In genomic region chr12:40104461-40105264, GRCh38 we compare ENCODE assay signal across 8 cellular contexts. TPM values are rescaled to one million over a fixed set of nuclear protein-coding genes. Genes with fewer than 3 reads are reported as not detected.
DNase-seq lines count a peak whose midpoint lies in the region; ATAC-seq and TF ChIP-seq lines count a peak whose summit lies in the region.

No MANE protein-coding gene starts in this region.

- H3K4me3 ChIP-seq in OCI-LY7 (ENCODE audit: low read depth, low read length, poor library complexity, severe bottlenecking) (peak overlapping the region; percentile 96), neural cell (ENCODE audit: low read length) (peak overlapping the region; percentile 92)

- intact Hi-C loops in OCI-LY7 (cut with micrococcal nuclease; ENCODE audit: unreplicated experiment) = loop anchor here (2.0 to 5.0 kb wide), 2 partner anchors 56 to 487 kb away; partner anchors contain the start of gene ABCD2

- no peaks in the 10 kb centered on the region for H3K9me3 Mint-ChIP-seq in effector memory CD8-positive, alpha-beta T cell

- TF ChIP-seq CTCF in OCI-LY7 (conservative IDR thresholded peaks at IDR 0.05; ENCODE audit: low read length) = no peak
- no peak for TF ChIP-seq CTCF in neural cell (IDR thresholded peaks at IDR 0.05; ENCODE audit: poor library complexity, severe bottlenecking)

- CTCF ChIA-PET in OCI-LY7 (lab: Charles Lee; ENCODE audit: unreplicated experiment) = interaction anchor here (0.6 to 1.7 kb wide), 3 partner anchors 23 to 341 kb away, joined by 3 to 4 read pairs (median 3); no protein-coding TSS in a partner anchor

- ATAC-seq in effector memory CD8-positive, alpha-beta T cell (replicated peaks) = no peak
- ATAC-seq in HG02970 (IDR thresholded peaks at IDR 0.05; ENCODE audit: low FRiP score, unreplicated experiment) = no peak

- peak overlapping the region; percentile 89 for H3K4me2 ChIP-seq in OCI-LY7 (ENCODE audit: low read length)
- H3K4me2 ChIP-seq in neural cell (ENCODE audit: low read length) = peak overlapping the region; percentile 58

- peaks cover 26 to 37% of the 10 kb centered on the region in 2 donors for H3K4me1 Mint-ChIP-seq in effector memory CD8-positive, alpha-beta T cell (ENCODE audit: low read depth in 2 of 2)

- H3K36me3 ChIP-seq in OCI-LY7 (ENCODE audit: insufficient read depth, low read length) = no peaks in the 10 kb centered on the region
- no peaks in the 10 kb centered on the region for H3K36me3 ChIP-seq in neural cell (ENCODE audit: insufficient read depth, low read length)

- DNase-seq in NCI-H146 (lab: John Stamatoyannopoulos, UW) (peak; percentile 29), NCI-H146 treated with DMSO at 0.1 percent for 48 hours (lab: John Stamatoyannopoulos, UW; ENCODE audit: unreplicated experiment) (no peak), OCI-LY7 (ENCODE audit: low spot score) (peak; percentile 25), NCI-H2107 treated with DMSO at 0.1 percent for 48 hours (lab: John Stamatoyannopoulos, UW; ENCODE audit: unreplicated experiment) (no peak)
- DNase-seq in effector memory CD8-positive, alpha-beta T cell = no peak
- DNase-seq in effector CD8-positive, alpha-beta T cell (lab: John Stamatoyannopoulos, UW) = no peak

- H3K9ac ChIP-seq in neural cell (ENCODE audit: low read length) = peak overlapping the region; percentile 73

- H3K79me2 ChIP-seq in OCI-LY7 (ENCODE audit: insufficient read depth, low read depth, low read length) (peaks cover 8% of the 10 kb centered on the region; the same call in 1 of the 2 replicates), neural cell (replicated peaks; ENCODE audit: insufficient read depth, low read length) (no peaks in the 10 kb centered on the region)

- H3K27me3 Mint-ChIP-seq in effector memory CD8-positive, alpha-beta T cell = no peaks in the 10 kb centered on the region

- no peaks in the 10 kb centered on the region for H3F3A ChIP-seq in neural cell (ENCODE audit: insufficient read depth, low read length, poor library complexity, severe bottlenecking)

- POLR2A ChIA-PET in OCI-LY7 (lab: Charles Lee) = interaction anchor here (0.5 to 5.4 kb wide), 11 partner anchors 12 to 492 kb away, joined by 3 to 24 read pairs (median 4); no protein-coding TSS in a partner anchor

- no peaks in the 10 kb centered on the region for H3K9me3 ChIP-seq in OCI-LY7 (ENCODE audit: low read length)
- no peaks in the 10 kb centered on the region for H3K9me3 ChIP-seq in neural cell (ENCODE audit: low read length)

- H3K4me3 Mint-ChIP-seq in effector memory CD8-positive, alpha-beta T cell = peak overlapping the region; percentile 90 to 99

- no TSS peak for BruUV-seq in OCI-LY7 (replicated peaks; lab: Mats Ljungman, UMichigan)

- H2AFZ ChIP-seq in OCI-LY7 (ENCODE audit: low read length) = peak overlapping the region; percentile 74
- H2AFZ ChIP-seq in neural cell (ENCODE audit: low read depth, low read length) = peak overlapping the region; percentile 43

- H3K27me3 ChIP-seq in neural cell (ENCODE audit: insufficient read depth, low read depth, low read length) = no peaks in the 10 kb centered on the region

- peaks cover 39% of the 10 kb centered on the region for H3K4me1 ChIP-seq in OCI-LY7 (ENCODE audit: insufficient read depth, low read length, poor library complexity, severe bottlenecking)

- H3K27ac Mint-ChIP-seq in effector memory CD8-positive, alpha-beta T cell = peak overlapping the region; percentile 32 to 55

- H4K20me1 ChIP-seq in OCI-LY7 (ENCODE audit: insufficient read depth, low read length) (peaks cover 7% of the 10 kb centered on the region; the same call in 1 of the 2 replicates), neural cell (ENCODE audit: insufficient read depth) (no peaks in the 10 kb centered on the region)

- TF ChIP-seq RAD21 in neural cell (conservative IDR thresholded peaks at IDR 0.05) = no peak

- TF ChIP-seq EP300 in neural cell (conservative IDR thresholded peaks at IDR 0.05; ENCODE audit: poor library complexity, severe bottlenecking) = no peak

- H3K27ac ChIP-seq in OCI-LY7 (ENCODE audit: low read depth, low read length, poor library complexity, severe bottlenecking) = no peak overlapping the region
- H3K27ac ChIP-seq in neural cell (ENCODE audit: low read length) = no peak overlapping the region

- H3K36me3 Mint-ChIP-seq in effector memory CD8-positive, alpha-beta T cell (ENCODE audit: insufficient read depth) = peaks cover 26% of the 10 kb centered on the region

- H3K9me2 ChIP-seq in OCI-LY7 (ENCODE audit: insufficient read depth, low read length) (no peaks in the 10 kb centered on the region), neural cell (ENCODE audit: insufficient read depth, low read length) (no peaks in the 10 kb centered on the region)

TF ChIP-seq in neural cell, 6 proteins besides CTCF, POLR2A, EP300 and RAD21:
- TF ChIP-seq POLR2AphosphoS5 (IDR thresholded peaks at IDR 0.05) (no peak), REST (IDR thresholded peaks at IDR 0.05; ENCODE audit: borderline replicate concordance) (no peak), EZH2 (IDR thresholded peaks at IDR 0.05; ENCODE audit: borderline replicate concordance, insufficient read depth, low read length, poor library complexity, severe bottlenecking) (no peak), TAF1 (IDR thresholded peaks at IDR 0.05; ENCODE audit: low read depth) (no peak), MXI1 (conservative IDR thresholded peaks at IDR 0.05; ENCODE audit: poor library complexity, severe bottlenecking) (no peak), SMC3 (conservative IDR thresholded peaks at IDR 0.05; ENCODE audit: poor library complexity) (no peak)

RNA-seq across cellular contexts. Expression of gene SLC2A13, which starts 1.2 kb away (rescaled TPM):
- 14.1 and 16.5 TPM in 2 replicates for total RNA-seq in OCI-LY7 (2014; rRNA removed; shearing (Covaris generic))
- 12.4 and 13.3 TPM in 2 replicates for total RNA-seq in OCI-LY7 (2022)
- polyA plus RNA-seq in neural cell = 10.7 and 11.1 TPM in 2 replicates
- polyA minus RNA-seq in neural cell = 33.2 and 33.8 TPM in 2 replicates

Comparison
In these comparisons a context has a peak if more than half of its experiments do, and no peak if none do; other contexts are left out.
1. DNase-seq: peak in NCI-H146 (single experiment) and OCI-LY7 (single experiment); none in NCI-H146 treated with DMSO at 0.1 percent for 48 hours (single experiment), effector memory CD8-positive, alpha-beta T cell (0 of 3), NCI-H2107 treated with DMSO at 0.1 percent for 48 hours (single experiment) and effector CD8-positive, alpha-beta T cell (single experiment).